Comparison of ENCODE assay signal across 1 cellular context in the genomic region with DNA sequence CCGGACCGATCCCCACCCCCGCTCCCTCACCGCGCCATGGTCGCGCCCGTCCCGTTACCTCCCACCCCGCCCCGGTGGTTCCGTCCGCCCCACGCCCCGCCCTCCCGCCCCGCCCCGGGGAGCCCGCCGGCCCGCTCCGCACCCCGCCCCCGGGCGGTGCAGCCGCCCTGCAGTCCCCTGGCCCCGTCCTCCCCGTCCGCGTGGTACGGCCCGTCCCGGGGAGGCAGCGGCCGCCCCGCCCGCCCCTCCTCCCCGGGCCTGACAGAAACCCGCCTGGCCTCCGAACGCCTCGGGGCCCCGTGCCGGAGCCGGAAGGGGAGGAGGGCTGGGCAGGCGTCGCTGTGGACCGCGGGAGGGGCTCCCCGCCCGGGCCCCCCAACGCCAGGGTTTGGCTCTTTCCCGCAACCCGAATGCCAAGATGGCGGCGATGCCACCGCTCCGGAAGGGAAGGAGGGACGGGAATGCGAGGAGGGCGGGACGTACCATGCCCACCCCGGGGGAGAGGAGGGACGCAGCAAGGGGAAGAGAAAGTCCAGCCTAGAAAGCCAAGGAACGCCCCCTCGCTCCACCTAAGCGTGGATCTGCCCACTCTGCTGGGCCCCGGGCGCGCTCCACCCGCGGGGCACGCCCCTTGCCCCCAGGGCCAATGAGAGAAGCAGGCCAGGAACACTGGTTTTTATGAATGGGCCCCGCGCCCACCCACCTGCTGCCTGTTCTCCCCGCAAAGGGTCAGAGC.
TF ChIP-seq lines count a peak whose summit lies in the region.

A gene (minus strand): TSS at position 56 of the 736 bp plus-strand sequence. CDS start 132 bp downstream, outside the sequence.

TF ChIP-seq in HepG2, 621 proteins besides CTCF, POLR2A, EP300 and RAD21 (continued from another document and continues in another):
- TF ChIP-seq, protein P1, sequence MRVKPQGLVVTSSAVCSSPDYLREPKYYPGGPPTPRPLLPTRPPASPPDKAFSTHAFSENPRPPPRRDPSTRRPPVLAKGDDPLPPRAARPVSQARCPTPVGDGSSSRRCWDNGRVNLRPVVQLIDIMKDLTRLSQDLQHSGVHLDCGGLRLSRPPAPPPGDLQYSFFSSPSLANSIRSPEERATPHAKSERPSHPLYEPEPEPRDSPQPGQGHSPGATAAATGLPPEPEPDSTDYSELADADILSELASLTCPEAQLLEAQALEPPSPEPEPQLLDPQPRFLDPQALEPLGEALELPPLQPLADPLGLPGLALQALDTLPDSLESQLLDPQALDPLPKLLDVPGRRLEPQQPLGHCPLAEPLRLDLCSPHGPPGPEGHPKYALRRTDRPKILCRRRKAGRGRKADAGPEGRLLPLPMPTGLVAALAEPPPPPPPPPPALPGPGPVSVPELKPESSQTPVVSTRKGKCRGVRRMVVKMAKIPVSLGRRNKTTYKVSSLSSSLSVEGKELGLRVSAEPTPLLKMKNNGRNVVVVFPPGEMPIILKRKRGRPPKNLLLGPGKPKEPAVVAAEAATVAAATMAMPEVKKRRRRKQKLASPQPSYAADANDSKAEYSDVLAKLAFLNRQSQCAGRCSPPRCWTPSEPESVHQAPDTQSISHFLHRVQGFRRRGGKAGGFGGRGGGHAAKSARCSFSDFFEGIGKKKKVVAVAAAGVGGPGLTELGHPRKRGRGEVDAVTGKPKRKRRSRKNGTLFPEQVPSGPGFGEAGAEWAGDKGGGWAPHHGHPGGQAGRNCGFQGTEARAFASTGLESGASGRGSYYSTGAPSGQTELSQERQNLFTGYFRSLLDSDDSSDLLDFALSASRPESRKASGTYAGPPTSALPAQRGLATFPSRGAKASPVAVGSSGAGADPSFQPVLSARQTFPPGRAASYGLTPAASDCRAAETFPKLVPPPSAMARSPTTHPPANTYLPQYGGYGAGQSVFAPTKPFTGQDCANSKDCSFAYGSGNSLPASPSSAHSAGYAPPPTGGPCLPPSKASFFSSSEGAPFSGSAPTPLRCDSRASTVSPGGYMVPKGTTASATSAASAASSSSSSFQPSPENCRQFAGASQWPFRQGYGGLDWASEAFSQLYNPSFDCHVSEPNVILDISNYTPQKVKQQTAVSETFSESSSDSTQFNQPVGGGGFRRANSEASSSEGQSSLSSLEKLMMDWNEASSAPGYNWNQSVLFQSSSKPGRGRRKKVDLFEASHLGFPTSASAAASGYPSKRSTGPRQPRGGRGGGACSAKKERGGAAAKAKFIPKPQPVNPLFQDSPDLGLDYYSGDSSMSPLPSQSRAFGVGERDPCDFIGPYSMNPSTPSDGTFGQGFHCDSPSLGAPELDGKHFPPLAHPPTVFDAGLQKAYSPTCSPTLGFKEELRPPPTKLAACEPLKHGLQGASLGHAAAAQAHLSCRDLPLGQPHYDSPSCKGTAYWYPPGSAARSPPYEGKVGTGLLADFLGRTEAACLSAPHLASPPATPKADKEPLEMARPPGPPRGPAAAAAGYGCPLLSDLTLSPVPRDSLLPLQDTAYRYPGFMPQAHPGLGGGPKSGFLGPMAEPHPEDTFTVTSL (CRISPR knock-in tag; IDR thresholded peaks at IDR 0.05; ENCODE audit: borderline replicate concordance), result no peak
- TF ChIP-seq KLF12 (CRISPR knock-in tag; IDR thresholded peaks at IDR 0.05; ENCODE audit: borderline replicate concordance) (peak; percentile 62; the same call in 1 of the 2 replicates), ZBTB21 (CRISPR knock-in tag; IDR thresholded peaks at IDR 0.05) (no peak), ARID2 (CRISPR knock-in tag; IDR thresholded peaks at IDR 0.05; ENCODE audit: borderline replicate concordance) (no peak), ZNF329 (CRISPR knock-in tag; IDR thresholded peaks at IDR 0.05; ENCODE audit: low read depth) (no peak), KDM5A (IDR thresholded peaks at IDR 0.05; ENCODE audit: borderline replicate concordance, low read length) (no peak; the same call in 1 of the 2 replicates), POGZ (CRISPR knock-in tag; IDR thresholded peaks at IDR 0.05) (peak; percentile 92), ARNTL (CRISPR knock-in tag; IDR thresholded peaks at IDR 0.05) (no peak), RFXANK (CRISPR knock-in tag; IDR thresholded peaks at IDR 0.05) (peak; percentile 45; the same call in 1 of the 2 replicates), ZSCAN9 (CRISPR knock-in tag; IDR thresholded peaks at IDR 0.05; ENCODE audit: borderline replicate concordance) (peak; percentile 75; the same call in 1 of the 2 replicates), ZSCAN31 (CRISPR knock-in tag; IDR thresholded peaks at IDR 0.05; ENCODE audit: low read depth) (0 out of 2 replicates have a peak, but pooled peaks have one; percentile 27), GTF2F1 (IDR thresholded peaks at IDR 0.05; ENCODE audit: low read length) (peak; percentile 57; the same call in 1 of the 2 replicates), FOXK1 (CRISPR knock-in tag; IDR thresholded peaks at IDR 0.05; ENCODE audit: borderline replicate concordance, low read depth) (peak; percentile 81), ARHGAP35 (CRISPR knock-in tag; IDR thresholded peaks at IDR 0.05; ENCODE audit: borderline replicate concordance) (peak; percentile 89), U2AF1 (optimal IDR thresholded peaks at IDR 0.05; ENCODE audit: low read depth, low read length) (peak; percentile 97), BCL6 (CRISPR knock-in tag; IDR thresholded peaks at IDR 0.05) (peak; percentile 72; the same call in 1 of the 2 replicates), HDAC1 (CRISPR knock-in tag; IDR thresholded peaks at IDR 0.05) (peak; percentile 90; the same call in 1 of the 2 replicates), MAFG (CRISPR knock-in tag; IDR thresholded peaks at IDR 0.05) (no peak), NCOA5 (CRISPR knock-in tag; IDR thresholded peaks at IDR 0.05) (no peak), ZKSCAN8 (CRISPR knock-in tag; IDR thresholded peaks at IDR 0.05; ENCODE audit: borderline replicate concordance) (peak; percentile 81; the same call in 1 of the 2 replicates), ZNF567 (CRISPR knock-in tag; IDR thresholded peaks at IDR 0.05; ENCODE audit: borderline replicate concordance) (0 out of 2 replicates have a peak, but pooled peaks have one; percentile 64), ZKSCAN5 (CRISPR knock-in tag; IDR thresholded peaks at IDR 0.05) (no peak)
- TF ChIP-seq, protein P2, sequence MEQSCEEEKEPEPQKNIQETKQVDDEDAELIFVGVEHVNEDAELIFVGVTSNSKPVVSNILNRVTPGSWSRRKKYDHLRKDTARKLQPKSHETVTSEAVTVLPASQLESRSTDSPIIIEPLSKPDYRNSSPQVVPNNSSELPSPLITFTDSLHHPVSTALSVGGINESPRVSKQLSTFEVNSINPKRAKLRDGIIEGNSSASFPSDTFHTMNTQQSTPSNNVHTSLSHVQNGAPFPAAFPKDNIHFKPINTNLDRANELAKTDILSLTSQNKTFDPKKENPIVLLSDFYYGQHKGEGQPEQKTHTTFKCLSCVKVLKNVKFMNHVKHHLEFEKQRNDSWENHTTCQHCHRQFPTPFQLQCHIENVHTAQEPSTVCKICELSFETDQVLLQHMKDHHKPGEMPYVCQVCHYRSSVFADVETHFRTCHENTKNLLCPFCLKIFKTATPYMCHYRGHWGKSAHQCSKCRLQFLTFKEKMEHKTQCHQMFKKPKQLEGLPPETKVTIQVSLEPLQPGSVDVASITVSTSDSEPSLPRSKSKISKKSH (CRISPR knock-in tag; IDR thresholded peaks at IDR 0.05; ENCODE audit: borderline replicate concordance), result no peak
- TF ChIP-seq, protein P3, sequence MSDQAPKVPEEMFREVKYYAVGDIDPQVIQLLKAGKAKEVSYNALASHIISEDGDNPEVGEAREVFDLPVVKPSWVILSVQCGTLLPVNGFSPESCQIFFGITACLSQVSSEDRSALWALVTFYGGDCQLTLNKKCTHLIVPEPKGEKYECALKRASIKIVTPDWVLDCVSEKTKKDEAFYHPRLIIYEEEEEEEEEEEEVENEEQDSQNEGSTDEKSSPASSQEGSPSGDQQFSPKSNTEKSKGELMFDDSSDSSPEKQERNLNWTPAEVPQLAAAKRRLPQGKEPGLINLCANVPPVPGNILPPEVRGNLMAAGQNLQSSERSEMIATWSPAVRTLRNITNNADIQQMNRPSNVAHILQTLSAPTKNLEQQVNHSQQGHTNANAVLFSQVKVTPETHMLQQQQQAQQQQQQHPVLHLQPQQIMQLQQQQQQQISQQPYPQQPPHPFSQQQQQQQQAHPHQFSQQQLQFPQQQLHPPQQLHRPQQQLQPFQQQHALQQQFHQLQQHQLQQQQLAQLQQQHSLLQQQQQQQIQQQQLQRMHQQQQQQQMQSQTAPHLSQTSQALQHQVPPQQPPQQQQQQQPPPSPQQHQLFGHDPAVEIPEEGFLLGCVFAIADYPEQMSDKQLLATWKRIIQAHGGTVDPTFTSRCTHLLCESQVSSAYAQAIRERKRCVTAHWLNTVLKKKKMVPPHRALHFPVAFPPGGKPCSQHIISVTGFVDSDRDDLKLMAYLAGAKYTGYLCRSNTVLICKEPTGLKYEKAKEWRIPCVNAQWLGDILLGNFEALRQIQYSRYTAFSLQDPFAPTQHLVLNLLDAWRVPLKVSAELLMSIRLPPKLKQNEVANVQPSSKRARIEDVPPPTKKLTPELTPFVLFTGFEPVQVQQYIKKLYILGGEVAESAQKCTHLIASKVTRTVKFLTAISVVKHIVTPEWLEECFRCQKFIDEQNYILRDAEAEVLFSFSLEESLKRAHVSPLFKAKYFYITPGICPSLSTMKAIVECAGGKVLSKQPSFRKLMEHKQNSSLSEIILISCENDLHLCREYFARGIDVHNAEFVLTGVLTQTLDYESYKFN (CRISPR knock-in tag; conservative IDR thresholded peaks at IDR 0.05), result peak; percentile 84
- TF ChIP-seq, protein P4, sequence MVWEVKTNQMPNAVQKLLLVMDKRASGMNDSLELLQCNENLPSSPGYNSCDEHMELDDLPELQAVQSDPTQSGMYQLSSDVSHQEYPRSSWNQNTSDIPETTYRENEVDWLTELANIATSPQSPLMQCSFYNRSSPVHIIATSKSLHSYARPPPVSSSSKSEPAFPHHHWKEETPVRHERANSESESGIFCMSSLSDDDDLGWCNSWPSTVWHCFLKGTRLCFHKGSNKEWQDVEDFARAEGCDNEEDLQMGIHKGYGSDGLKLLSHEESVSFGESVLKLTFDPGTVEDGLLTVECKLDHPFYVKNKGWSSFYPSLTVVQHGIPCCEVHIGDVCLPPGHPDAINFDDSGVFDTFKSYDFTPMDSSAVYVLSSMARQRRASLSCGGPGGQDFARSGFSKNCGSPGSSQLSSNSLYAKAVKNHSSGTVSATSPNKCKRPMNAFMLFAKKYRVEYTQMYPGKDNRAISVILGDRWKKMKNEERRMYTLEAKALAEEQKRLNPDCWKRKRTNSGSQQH (CRISPR knock-in tag; IDR thresholded peaks at IDR 0.05; ENCODE audit: low read depth), result peak; percentile 98
- TF ChIP-seq, protein P5, sequence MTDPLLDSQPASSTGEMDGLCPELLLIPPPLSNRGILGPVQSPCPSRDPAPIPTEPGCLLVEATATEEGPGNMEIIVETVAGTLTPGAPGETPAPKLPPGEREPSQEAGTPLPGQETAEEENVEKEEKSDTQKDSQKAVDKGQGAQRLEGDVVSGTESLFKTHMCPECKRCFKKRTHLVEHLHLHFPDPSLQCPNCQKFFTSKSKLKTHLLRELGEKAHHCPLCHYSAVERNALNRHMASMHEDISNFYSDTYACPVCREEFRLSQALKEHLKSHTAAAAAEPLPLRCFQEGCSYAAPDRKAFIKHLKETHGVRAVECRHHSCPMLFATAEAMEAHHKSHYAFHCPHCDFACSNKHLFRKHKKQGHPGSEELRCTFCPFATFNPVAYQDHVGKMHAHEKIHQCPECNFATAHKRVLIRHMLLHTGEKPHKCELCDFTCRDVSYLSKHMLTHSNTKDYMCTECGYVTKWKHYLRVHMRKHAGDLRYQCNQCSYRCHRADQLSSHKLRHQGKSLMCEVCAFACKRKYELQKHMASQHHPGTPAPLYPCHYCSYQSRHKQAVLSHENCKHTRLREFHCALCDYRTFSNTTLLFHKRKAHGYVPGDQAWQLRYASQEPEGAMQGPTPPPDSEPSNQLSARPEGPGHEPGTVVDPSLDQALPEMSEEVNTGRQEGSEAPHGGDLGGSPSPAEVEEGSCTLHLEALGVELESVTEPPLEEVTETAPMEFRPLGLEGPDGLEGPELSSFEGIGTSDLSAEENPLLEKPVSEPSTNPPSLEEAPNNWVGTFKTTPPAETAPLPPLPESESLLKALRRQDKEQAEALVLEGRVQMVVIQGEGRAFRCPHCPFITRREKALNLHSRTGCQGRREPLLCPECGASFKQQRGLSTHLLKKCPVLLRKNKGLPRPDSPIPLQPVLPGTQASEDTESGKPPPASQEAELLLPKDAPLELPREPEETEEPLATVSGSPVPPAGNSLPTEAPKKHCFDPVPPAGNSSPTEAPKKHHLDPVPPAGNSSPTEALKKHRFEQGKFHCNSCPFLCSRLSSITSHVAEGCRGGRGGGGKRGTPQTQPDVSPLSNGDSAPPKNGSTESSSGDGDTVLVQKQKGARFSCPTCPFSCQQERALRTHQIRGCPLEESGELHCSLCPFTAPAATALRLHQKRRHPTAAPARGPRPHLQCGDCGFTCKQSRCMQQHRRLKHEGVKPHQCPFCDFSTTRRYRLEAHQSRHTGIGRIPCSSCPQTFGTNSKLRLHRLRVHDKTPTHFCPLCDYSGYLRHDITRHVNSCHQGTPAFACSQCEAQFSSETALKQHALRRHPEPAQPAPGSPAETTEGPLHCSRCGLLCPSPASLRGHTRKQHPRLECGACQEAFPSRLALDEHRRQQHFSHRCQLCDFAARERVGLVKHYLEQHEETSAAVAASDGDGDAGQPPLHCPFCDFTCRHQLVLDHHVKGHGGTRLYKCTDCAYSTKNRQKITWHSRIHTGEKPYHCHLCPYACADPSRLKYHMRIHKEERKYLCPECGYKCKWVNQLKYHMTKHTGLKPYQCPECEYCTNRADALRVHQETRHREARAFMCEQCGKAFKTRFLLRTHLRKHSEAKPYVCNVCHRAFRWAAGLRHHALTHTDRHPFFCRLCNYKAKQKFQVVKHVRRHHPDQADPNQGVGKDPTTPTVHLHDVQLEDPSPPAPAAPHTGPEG (CRISPR knock-in tag; IDR thresholded peaks at IDR 0.05), result peak; percentile 44; the same call in 1 of the 2 replicates
- TF ChIP-seq, protein P6, sequence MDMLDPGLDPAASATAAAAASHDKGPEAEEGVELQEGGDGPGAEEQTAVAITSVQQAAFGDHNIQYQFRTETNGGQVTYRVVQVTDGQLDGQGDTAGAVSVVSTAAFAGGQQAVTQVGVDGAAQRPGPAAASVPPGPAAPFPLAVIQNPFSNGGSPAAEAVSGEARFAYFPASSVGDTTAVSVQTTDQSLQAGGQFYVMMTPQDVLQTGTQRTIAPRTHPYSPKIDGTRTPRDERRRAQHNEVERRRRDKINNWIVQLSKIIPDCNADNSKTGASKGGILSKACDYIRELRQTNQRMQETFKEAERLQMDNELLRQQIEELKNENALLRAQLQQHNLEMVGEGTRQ (IDR thresholded peaks at IDR 0.05; ENCODE audit: low read depth, low read length), result no peak
- TF ChIP-seq, protein P6 (CRISPR knock-in tag; IDR thresholded peaks at IDR 0.05; ENCODE audit: borderline replicate concordance), result no peak; the same call in 1 of the 2 replicates
- TF ChIP-seq, protein P7, sequence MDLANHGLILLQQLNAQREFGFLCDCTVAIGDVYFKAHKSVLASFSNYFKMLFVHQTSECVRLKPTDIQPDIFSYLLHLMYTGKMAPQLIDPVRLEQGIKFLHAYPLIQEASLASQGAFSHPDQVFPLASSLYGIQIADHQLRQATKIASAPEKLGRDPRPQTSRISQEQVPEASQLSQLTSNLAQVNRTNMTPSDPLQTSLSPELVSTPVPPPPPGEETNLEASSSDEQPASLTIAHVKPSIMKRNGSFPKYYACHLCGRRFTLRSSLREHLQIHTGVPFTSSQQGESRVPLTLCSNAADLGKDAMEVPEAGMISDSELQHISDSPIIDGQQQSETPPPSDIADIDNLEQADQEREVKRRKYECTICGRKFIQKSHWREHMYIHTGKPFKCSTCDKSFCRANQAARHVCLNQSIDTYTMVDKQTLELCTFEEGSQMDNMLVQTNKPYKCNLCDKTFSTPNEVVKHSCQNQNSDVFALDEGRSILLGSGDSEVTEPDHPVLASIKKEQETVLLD (CRISPR knock-in tag; IDR thresholded peaks at IDR 0.05; ENCODE audit: low read depth), result peak; percentile 97
